25 cellular contexts compared by ENCODE assay signal in the genomic region with DNA sequence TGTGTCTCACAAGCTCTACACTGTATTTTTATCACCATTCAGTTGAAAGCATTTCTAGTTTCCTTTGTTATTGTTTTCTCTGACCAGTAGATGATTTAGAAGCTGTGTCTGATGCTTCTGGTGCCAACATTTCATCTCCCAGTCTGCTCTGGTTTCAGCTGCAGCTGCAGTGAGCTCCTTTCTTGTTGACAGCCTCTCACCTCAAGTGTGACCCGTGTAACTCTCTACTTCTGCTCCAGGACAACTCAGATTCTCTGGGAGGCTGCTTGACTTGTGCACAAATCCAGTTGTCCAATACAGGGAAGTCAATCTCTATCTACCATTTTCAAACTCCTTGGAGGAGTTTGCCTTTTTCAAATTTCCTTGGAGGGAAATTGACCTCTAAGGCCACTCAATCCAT.
"Had no signal": no experiment of that assay in that cellular context is flagged by ENCODE, and none has a peak within 500 bp of the region (broad histone marks: within the 10 kb centered on the region; RNA-seq: fewer than 3 reads in every experiment).

No MANE protein-coding gene starts in this region.

- H3K27me3 ChIP-seq: right lobe of liver, suprapubic skin, thyroid gland, uterus had no signal

- H3K4me3 ChIP-seq: hepatocyte, lung, prostate gland, right lobe of liver, suprapubic skin, thyroid gland, uterus had no signal

- H3K27ac Mint-ChIP-seq: endodermal cell; nephron; stimulated activated effector memory CD8-positive, alpha-beta T cell treated with anti-CD3 and anti-CD28 coated beads, Interleukin-12 subunit alpha, Interleukin-12 subunit beta, amount 100 ng/mL, for 72 hours; type B pancreatic cell had no signal

- H3K4me3 Mint-ChIP-seq: endodermal cell; nephron; stimulated activated effector memory CD8-positive, alpha-beta T cell treated with anti-CD3 and anti-CD28 coated beads, Interleukin-12 subunit alpha, Interleukin-12 subunit beta, amount 100 ng/mL, for 72 hours; type B pancreatic cell had no signal

- H3K9me3 Mint-ChIP-seq: endodermal cell; nephron; stimulated activated effector memory CD8-positive, alpha-beta T cell treated with anti-CD3 and anti-CD28 coated beads, Interleukin-12 subunit alpha, Interleukin-12 subunit beta, amount 100 ng/mL, for 72 hours; type B pancreatic cell had no signal

- H3K27me3 Mint-ChIP-seq: type B pancreatic cell had no signal

- H3K36me3 ChIP-seq: prostate gland, right lobe of liver, suprapubic skin, thyroid gland, uterus had no signal

- H3K9me3 ChIP-seq: prostate gland, right lobe of liver, suprapubic skin, thyroid gland, uterus had no signal

- ATAC-seq: left cardiac atrium; left ventricle myocardium superior; right lobe of liver; stimulated activated effector memory CD8-positive, alpha-beta T cell treated with anti-CD3 and anti-CD28 coated beads, Interleukin-12 subunit alpha, Interleukin-12 subunit beta, amount 100 ng/mL, for 72 hours; stimulated activated naive CD8-positive, alpha-beta T cell treated with anti-CD3 and anti-CD28 coated beads, Interleukin-15, Interleukin-2, amounts not matched to agents 100 U/mL and 50 U/mL, for 24 hours had no signal

- H3K4me1 Mint-ChIP-seq: endodermal cell; nephron; stimulated activated effector memory CD8-positive, alpha-beta T cell treated with anti-CD3 and anti-CD28 coated beads, Interleukin-12 subunit alpha, Interleukin-12 subunit beta, amount 100 ng/mL, for 72 hours had no signal

- DNase-seq: effector CD4-positive, alpha-beta T cell; endodermal cell; erythroblast; foreskin melanocyte; head of caudate nucleus; kidney; left cardiac atrium; left ventricle myocardium superior; mesenchymal stem cell; midbrain; retina; right lobe of liver; stimulated activated CD4-positive, alpha-beta T cell treated with anti-CD3 and anti-CD28 coated beads, Interleukin-4, amount 100 ng/mL, for 1 hour; stimulated activated CD8-positive, alpha-beta memory T cell treated with anti-CD3 and anti-CD28 coated beads, Interleukin-4, amount 100 ng/mL, for 48 hours; stimulated activated naive CD8-positive, alpha-beta T cell treated with anti-CD3 and anti-CD28 coated beads, Interleukin-15, Interleukin-2, amounts not matched to agents 100 U/mL and 50 U/mL, for 24 hours; thyroid gland; uterus had no signal

- H3K4me1 ChIP-seq: parathyroid adenoma, prostate gland, right lobe of liver, thyroid gland, uterus had no signal

- H3K36me3 Mint-ChIP-seq: stimulated activated effector memory CD8-positive, alpha-beta T cell treated with anti-CD3 and anti-CD28 coated beads, Interleukin-12 subunit alpha, Interleukin-12 subunit beta, amount 100 ng/mL, for 72 hours; type B pancreatic cell had no signal

- H3K27ac ChIP-seq: hepatocyte, parathyroid adenoma, prostate gland, right lobe of liver, suprapubic skin, thyroid gland, uterus had no signal
